In genomic region chr19:4965061-4965460, GRCh38 we compare ENCODE assay signal across 19 cellular contexts. TPM values are rescaled to one million over a fixed set of nuclear protein-coding genes. Genes with fewer than 3 reads are reported as not detected.
DNase-seq lines count a peak whose midpoint lies in the region; ATAC-seq, FAIRE-seq and TF ChIP-seq lines count a peak whose summit lies in the region.
"Had no signal": no experiment of that assay in that cellular context is flagged by ENCODE, and none has a peak within 500 bp of the region (broad histone marks: within the 10 kb centered on the region; RNA-seq: fewer than 3 reads in every experiment).

No MANE protein-coding gene starts in this region.

- intact Hi-C loops in activated CD8-positive, alpha-beta T cell treated with anti-CD3 and anti-CD28 coated beads for 36 hours (cut with micrococcal nuclease), result no loop called here
- intact Hi-C loops in natural killer cell (cut with micrococcal nuclease), result no loop called here
- intact Hi-C loops in HepG2 (cut with micrococcal nuclease; ENCODE audit: unreplicated experiment), result no loop called here

- H3K4me1 Mint-ChIP-seq in activated CD8-positive, alpha-beta T cell treated with anti-CD3 and anti-CD28 coated beads, Interleukin-2, amount 10 ng/mL, durations not matched to agents 7 days and 5 days (ENCODE audit: low read depth), result peaks cover 17% of the 10 kb centered on the region
- peaks cover 14% of the 10 kb centered on the region for H3K4me1 Mint-ChIP-seq in activated CD8-positive, alpha-beta T cell treated with anti-CD3 and anti-CD28 coated beads for 36 hours (ENCODE audit: low read depth)
- H3K4me1 Mint-ChIP-seq in natural killer cell treated with Interleukin-12 subunit alpha and Interleukin-12 subunit beta and Interleukin-15 and Interleukin-18, amount 100 ng/mL, for 72 hours (ENCODE audit: low read depth in 2 of 2), result peaks cover 11% of the 10 kb centered on the region in 2 donors
- H3K4me1 Mint-ChIP-seq in natural killer cell, result peaks cover 10 to 14% of the 10 kb centered on the region in 2 donors
- peaks cover 13% of the 10 kb centered on the region for H3K4me1 Mint-ChIP-seq in central memory CD8-positive, alpha-beta T cell

- TF ChIP-seq EP300 in HepG2 (IDR thresholded peaks at IDR 0.05; ENCODE audit: low read depth in 2 of 2, low read length in 2 of 2) (no peak), HepG2 (CRISPR knock-in tag; IDR thresholded peaks at IDR 0.05; ENCODE audit: borderline replicate concordance) (no peak)

- H3K9me3 ChIP-seq in HepG2 (ENCODE audit: low read length), result no peaks in the 10 kb centered on the region
- H3K9me3 ChIP-seq: BLaER1 had no signal

- H3K4me3 ChIP-seq in HepG2 (replicated peaks in 1 of 3; ENCODE audit: insufficient read depth in 1 of 3, low read depth in 2 of 3, low read length in 3 of 3), result no peak overlapping the region
- H3K4me3 ChIP-seq: BLaER1 had no signal

- no peak for FAIRE-seq in HepG2 (lab: Jason Lieb, UNC)
- FAIRE-seq: GM12892, GM18507 had no signal

- CTCF ChIA-PET in activated CD8-positive, alpha-beta T cell treated with anti-CD3 and anti-CD28 coated beads, Interleukin-2, amount 10 ng/mL, durations not matched to agents 7 days and 5 days (lab: Charles Lee), result no interaction called here
- CTCF ChIA-PET in activated CD8-positive, alpha-beta T cell treated with anti-CD3 and anti-CD28 coated beads for 36 hours (lab: Charles Lee), result interaction anchor here (1.1 kb wide), 1 partner anchor 12 kb away, joined by 3 read pairs; no protein-coding TSS in a partner anchor
- CTCF ChIA-PET in HepG2 (lab: Yijun Ruan, JAX; ENCODE audit: low intra/inter-chr PET ratio, low total read pairs), result no interaction called here

- H3K4me3 Mint-ChIP-seq in activated CD8-positive, alpha-beta T cell treated with anti-CD3 and anti-CD28 coated beads, Interleukin-2, amount 10 ng/mL, durations not matched to agents 7 days and 5 days, result no peak overlapping the region
- no peak overlapping the region for H3K4me3 Mint-ChIP-seq in activated CD8-positive, alpha-beta T cell treated with anti-CD3 and anti-CD28 coated beads for 36 hours
- no peak overlapping the region for H3K4me3 Mint-ChIP-seq in natural killer cell treated with Interleukin-12 subunit alpha and Interleukin-12 subunit beta and Interleukin-15 and Interleukin-18, amount 100 ng/mL, for 72 hours
- H3K4me3 Mint-ChIP-seq in natural killer cell, result no peak overlapping the region
- no peak overlapping the region for H3K4me3 Mint-ChIP-seq in central memory CD8-positive, alpha-beta T cell
- H3K4me3 Mint-ChIP-seq: CD14-positive monocyte; CD4-positive, alpha-beta memory T cell had no signal

- no peak for TF ChIP-seq CTCF in activated CD8-positive, alpha-beta T cell treated with anti-CD3 and anti-CD28 coated beads for 36 hours (IDR thresholded peaks at IDR 0.05)
- TF ChIP-seq CTCF in natural killer cell (IDR thresholded peaks at IDR 0.05) (no peak), HepG2 (CRISPR knock-in tag; IDR thresholded peaks at IDR 0.05) (no peak)

- TF ChIP-seq POLR2A in HepG2 (IDR thresholded peaks at IDR 0.05; ENCODE audit: insufficient read depth in 1 of 2, low read depth in 2 of 2, low read length in 2 of 2), result no peak

- DNase-seq in activated CD8-positive, alpha-beta T cell treated with anti-CD3 and anti-CD28 coated beads, Interleukin-2, amount 10 ng/mL, durations not matched to agents 7 days and 5 days, result no peak
- no peak for DNase-seq in activated CD8-positive, alpha-beta T cell treated with anti-CD3 and anti-CD28 coated beads for 36 hours
- DNase-seq in natural killer cell treated with Interleukin-12 subunit alpha and Interleukin-12 subunit beta and Interleukin-15 and Interleukin-18, amount 100 ng/mL, for 72 hours (ENCODE audit: low spot score), result peak; percentile 28
- DNase-seq in natural killer cell (no peak), HepG2 (ENCODE audit: low spot score) (no peak), glomerular visceral epithelial cell (ENCODE audit: extremely low spot score) (no peak)
- DNase-seq in central memory CD8-positive, alpha-beta T cell (ENCODE audit: low spot score in 2 of 2), result no peak
- DNase-seq: 8988T; CD4-positive, alpha-beta memory T cell; DMS153; DMS79; GDM1; GOT3; H7 had no signal

- H3K4me1 ChIP-seq in HepG2 (ENCODE audit: insufficient read depth, low read length), result peaks cover 14% of the 10 kb centered on the region

- H3K9ac ChIP-seq in HepG2 (ENCODE audit: insufficient read depth, low read depth, low read length), result no peak overlapping the region
- H3K9ac ChIP-seq: BLaER1 had no signal

- H3K9me3 Mint-ChIP-seq in activated CD8-positive, alpha-beta T cell treated with anti-CD3 and anti-CD28 coated beads, Interleukin-2, amount 10 ng/mL, durations not matched to agents 7 days and 5 days (ENCODE audit: insufficient read depth), result no peaks in the 10 kb centered on the region
- no peaks in the 10 kb centered on the region for H3K9me3 Mint-ChIP-seq in activated CD8-positive, alpha-beta T cell treated with anti-CD3 and anti-CD28 coated beads for 36 hours
- no peaks in the 10 kb centered on the region for H3K9me3 Mint-ChIP-seq in natural killer cell treated with Interleukin-12 subunit alpha and Interleukin-12 subunit beta and Interleukin-15 and Interleukin-18, amount 100 ng/mL, for 72 hours
- no peaks in the 10 kb centered on the region for H3K9me3 Mint-ChIP-seq in natural killer cell
- no peaks in the 10 kb centered on the region for H3K9me3 Mint-ChIP-seq in central memory CD8-positive, alpha-beta T cell
- H3K9me3 Mint-ChIP-seq: CD4-positive, alpha-beta memory T cell had no signal

- no TSS peak for BruUV-seq in HepG2 (replicated peaks; lab: Mats Ljungman, UMichigan)

- peaks cover 51% of the 10 kb centered on the region for H3K36me3 Mint-ChIP-seq in activated CD8-positive, alpha-beta T cell treated with anti-CD3 and anti-CD28 coated beads, Interleukin-2, amount 10 ng/mL, durations not matched to agents 7 days and 5 days (ENCODE audit: low read depth)
- H3K36me3 Mint-ChIP-seq in activated CD8-positive, alpha-beta T cell treated with anti-CD3 and anti-CD28 coated beads for 36 hours (ENCODE audit: low read depth), result peaks cover 31% of the 10 kb centered on the region
- H3K36me3 Mint-ChIP-seq in natural killer cell treated with Interleukin-12 subunit alpha and Interleukin-12 subunit beta and Interleukin-15 and Interleukin-18, amount 100 ng/mL, for 72 hours, result no peaks in the 10 kb centered on the region
- no peaks in the 10 kb centered on the region for H3K36me3 Mint-ChIP-seq in natural killer cell
- H3K36me3 Mint-ChIP-seq in central memory CD8-positive, alpha-beta T cell (ENCODE audit: insufficient read depth), result peaks cover 11% of the 10 kb centered on the region

- peaks cover 4% of the 10 kb centered on the region for H4K20me1 ChIP-seq in HepG2 (ENCODE audit: insufficient read depth, low read length)

- H3K36me3 ChIP-seq in HepG2 (replicated peaks in 1 of 2; ENCODE audit: control insufficient read depth in 1 of 2, insufficient read depth in 2 of 2, low read length in 2 of 2), result peaks cover 6 to 13% of the 10 kb centered on the region in 2 experiments; a peak in 4 of 5 replicates

- in situ Hi-C loops in HepG2 (cut with HindIII; ENCODE audit: extremely low pct_ligation_motif_present, low pct_unique_long_range_greater_than_20kb), result no loop called here

- no peak for ATAC-seq in activated CD8-positive, alpha-beta T cell treated with anti-CD3 and anti-CD28 coated beads, Interleukin-2, amount 10 ng/mL, durations not matched to agents 7 days and 5 days
- ATAC-seq in activated CD8-positive, alpha-beta T cell treated with anti-CD3 and anti-CD28 coated beads for 36 hours, result no peak
- no peak for ATAC-seq in natural killer cell treated with Interleukin-12 subunit alpha and Interleukin-12 subunit beta and Interleukin-15 and Interleukin-18, amount 100 ng/mL, for 72 hours
- ATAC-seq in natural killer cell, result no peak
- no peak for ATAC-seq in central memory CD8-positive, alpha-beta T cell (replicated peaks; ENCODE audit: extremely low read depth, poor library complexity, severe bottlenecking)
- ATAC-seq in HepG2, result no peak
- ATAC-seq: HCT116 had no signal

- no peaks in the 10 kb centered on the region; a peak in 2 of 5 replicates for H3K27me3 ChIP-seq in HepG2 (ENCODE audit: control insufficient read depth in 1 of 2, insufficient read depth in 2 of 2, low read length in 2 of 2)

- no peak overlapping the region for H3K27ac ChIP-seq in HepG2 (ENCODE audit: extremely low read length, insufficient read depth, low read length)
- H3K27ac ChIP-seq: BLaER1 had no signal

- 97% methylated on average over 6 of the region's 6 CpGs for WGBS in HepG2 (ENCODE audit: low lambda C conversion rate)

- H3K27me3 Mint-ChIP-seq in activated CD8-positive, alpha-beta T cell treated with anti-CD3 and anti-CD28 coated beads, Interleukin-2, amount 10 ng/mL, durations not matched to agents 7 days and 5 days (ENCODE audit: low read depth), result no peaks in the 10 kb centered on the region
- no peaks in the 10 kb centered on the region for H3K27me3 Mint-ChIP-seq in activated CD8-positive, alpha-beta T cell treated with anti-CD3 and anti-CD28 coated beads for 36 hours
- no peaks in the 10 kb centered on the region for H3K27me3 Mint-ChIP-seq in natural killer cell treated with Interleukin-12 subunit alpha and Interleukin-12 subunit beta and Interleukin-15 and Interleukin-18, amount 100 ng/mL, for 72 hours
- no peaks in the 10 kb centered on the region for H3K27me3 Mint-ChIP-seq in natural killer cell (ENCODE audit: low read depth in 2 of 2)
- H3K27me3 Mint-ChIP-seq in central memory CD8-positive, alpha-beta T cell, result no peaks in the 10 kb centered on the region
- H3K27me3 Mint-ChIP-seq: CD4-positive, alpha-beta memory T cell had no signal

- peak overlapping the region; percentile 39 for H3K27ac Mint-ChIP-seq in activated CD8-positive, alpha-beta T cell treated with anti-CD3 and anti-CD28 coated beads, Interleukin-2, amount 10 ng/mL, durations not matched to agents 7 days and 5 days
- no peak overlapping the region for H3K27ac Mint-ChIP-seq in activated CD8-positive, alpha-beta T cell treated with anti-CD3 and anti-CD28 coated beads for 36 hours
- no peak overlapping the region for H3K27ac Mint-ChIP-seq in natural killer cell treated with Interleukin-12 subunit alpha and Interleukin-12 subunit beta and Interleukin-15 and Interleukin-18, amount 100 ng/mL, for 72 hours
- H3K27ac Mint-ChIP-seq in natural killer cell, result no peak overlapping the region
- H3K27ac Mint-ChIP-seq in central memory CD8-positive, alpha-beta T cell (ENCODE audit: low read depth), result peak overlapping the region; percentile 33

- peaks cover 6% of the 10 kb centered on the region for H3K79me2 ChIP-seq in HepG2 (ENCODE audit: insufficient read depth, low read length)

- H2AFZ ChIP-seq in HepG2 (ENCODE audit: low read length), result no peak overlapping the region

- POLR2A ChIA-PET in activated CD8-positive, alpha-beta T cell treated with anti-CD3 and anti-CD28 coated beads, Interleukin-2, amount 10 ng/mL, durations not matched to agents 7 days and 5 days (lab: Charles Lee), result no interaction called here
- POLR2A ChIA-PET in activated CD8-positive, alpha-beta T cell treated with anti-CD3 and anti-CD28 coated beads for 36 hours (lab: Charles Lee), result interaction anchor here (1.5 to 1.9 kb wide), 2 partner anchors 47 to 51 kb away, joined by 3 to 4 read pairs; no protein-coding TSS in a partner anchor
- POLR2A ChIA-PET in HepG2 (lab: Yijun Ruan, JAX), result no interaction called here

- no peak overlapping the region for H3K4me2 ChIP-seq in HepG2 (ENCODE audit: low read depth, low read length)

- TF ChIP-seq RAD21 in HepG2 (CRISPR knock-in tag; IDR thresholded peaks at IDR 0.05), result no peak

RNA-seq across cellular contexts. Expression of gene KDM4B, which starts 3.9 kb away (rescaled TPM):
- 10 to 100 TPM; 44.9 to 47.0 TPM for total RNA-seq in activated CD8-positive, alpha-beta T cell treated with anti-CD3 and anti-CD28 coated beads, Interleukin-2, amount 10 ng/mL, durations not matched to agents 7 days and 5 days
- 10 to 100 TPM; 46.3 to 46.6 TPM for total RNA-seq in activated CD8-positive, alpha-beta T cell treated with anti-CD3 and anti-CD28 coated beads for 36 hours
- total RNA-seq in natural killer cell treated with Interleukin-12 subunit alpha and Interleukin-12 subunit beta and Interleukin-15 and Interleukin-18, amount 100 ng/mL, for 72 hours, result 10 to 100 TPM; 57.0 to 63.1 TPM
- 10 to 100 TPM; 68.0 to 73.5 (median 68.1) TPM for total RNA-seq in natural killer cell
- total RNA-seq in HepG2 (2016; rRNA removed; fragmentation: Illumina TruSeq; extraction: Trizol), result 4.4 and 4.9 TPM in 2 replicates
- 8.2 and 11.5 TPM in 2 replicates for total RNA-seq in HepG2 (2016; cell fraction: cytosol; rRNA removed; fragmentation: Illumina TruSeq; extraction: Trizol; ENCODE audit: low read depth)
- 3.5 and 4.9 TPM in 2 replicates for total RNA-seq in HepG2 (2016; cell fraction: insoluble cytoplasmic fraction; rRNA removed; fragmentation: Illumina TruSeq; extraction: Trizol)
- total RNA-seq in HepG2 (2016; cell fraction: membrane; rRNA removed; fragmentation: Illumina TruSeq; extraction: Trizol), result 3.1 and 3.8 TPM in 2 replicates
- total RNA-seq in HepG2 (2016; cell fraction: nucleus; rRNA removed; fragmentation: Illumina TruSeq; extraction: Trizol), result 3.9 and 4.5 TPM in 2 replicates
- polyA plus RNA-seq in HepG2 (2011; rRNA removed), result 14.6 and 18.6 TPM in 2 replicates
- 6.9 and 11.2 TPM in 2 replicates for polyA plus RNA-seq in HepG2 (2011; cell fraction: cytosol; rRNA removed)
- 33.5 and 43.5 TPM in 2 replicates for polyA plus RNA-seq in HepG2 (2011; cell fraction: nucleus; rRNA removed)
- 13.7 TPM in 2 replicates for polyA plus RNA-seq in HepG2 (2012)
- 0.49 and 0.51 TPM in 2 replicates for polyA plus RNA-seq in HepG2 (2016; cell fraction: cytosol; fragmentation: Illumina TruSeq; extraction: Trizol; ENCODE audit: low read depth)
- 4.1 and 5.2 TPM in 2 replicates for polyA plus RNA-seq in HepG2 (2016; cell fraction: insoluble cytoplasmic fraction; fragmentation: Illumina TruSeq; extraction: Trizol; ENCODE audit: low read depth)
- 0.86 and 1.2 TPM in 2 replicates for polyA plus RNA-seq in HepG2 (2016; cell fraction: membrane; fragmentation: Illumina TruSeq; extraction: Trizol; ENCODE audit: low read depth)
- polyA plus RNA-seq in HepG2 (2016; cell fraction: nucleus; fragmentation: Illumina TruSeq; extraction: Trizol; ENCODE audit: insufficient read depth, low read depth), result 7.8 and 9.0 TPM in 2 replicates
- 27.9 and 166 TPM in 2 replicates for polyA minus RNA-seq in HepG2 (2011; rRNA and poly(A)+ RNA removed; ENCODE audit: low replicate concordance)
- polyA minus RNA-seq in HepG2 (2011; cell fraction: cytosol; rRNA and poly(A)+ RNA removed), result 29.8 and 30.8 TPM in 2 replicates
- polyA minus RNA-seq in HepG2 (2011; cell fraction: nucleus; rRNA and poly(A)+ RNA removed), result 29.2 and 30.7 TPM in 2 replicates

RNA-seq across cellular contexts. Expression of gene UHRF1, which starts 55.8 kb away (rescaled TPM):
- 100 to 1,000 TPM; 173 to 180 TPM for total RNA-seq in activated CD8-positive, alpha-beta T cell treated with anti-CD3 and anti-CD28 coated beads, Interleukin-2, amount 10 ng/mL, durations not matched to agents 7 days and 5 days
- total RNA-seq in activated CD8-positive, alpha-beta T cell treated with anti-CD3 and anti-CD28 coated beads for 36 hours, result 100 to 1,000 TPM; 173 to 175 TPM
- total RNA-seq in natural killer cell treated with Interleukin-12 subunit alpha and Interleukin-12 subunit beta and Interleukin-15 and Interleukin-18, amount 100 ng/mL, for 72 hours, result 100 to 1,000 TPM in 1 of 2 donors, 10 to 100 TPM in 1; 75.5 to 201 TPM
- total RNA-seq in natural killer cell (1 to 10 TPM; 2.8 to 4.6 (median 4.1) TPM), HepG2 (2016; rRNA removed; fragmentation: Illumina TruSeq; extraction: Trizol) (77.7 and 78.4 TPM in 2 replicates)
- 3.9 and 6.2 TPM in 2 replicates for total RNA-seq in HepG2 (2016; cell fraction: cytosol; rRNA removed; fragmentation: Illumina TruSeq; extraction: Trizol; ENCODE audit: low read depth)
- total RNA-seq in HepG2 (2016; cell fraction: insoluble cytoplasmic fraction; rRNA removed; fragmentation: Illumina TruSeq; extraction: Trizol), result 67.8 and 81.6 TPM in 2 replicates
- total RNA-seq in HepG2 (2016; cell fraction: membrane; rRNA removed; fragmentation: Illumina TruSeq; extraction: Trizol), result 20.0 and 21.7 TPM in 2 replicates
- 44.9 and 50.5 TPM in 2 replicates for total RNA-seq in HepG2 (2016; cell fraction: nucleus; rRNA removed; fragmentation: Illumina TruSeq; extraction: Trizol)
- polyA plus RNA-seq in HepG2 (2011; rRNA removed), result 6.6 and 6.8 TPM in 2 replicates
- 3.1 and 4.8 TPM in 2 replicates for polyA plus RNA-seq in HepG2 (2011; cell fraction: cytosol; rRNA removed)
- 10.7 and 15.0 TPM in 2 replicates for polyA plus RNA-seq in HepG2 (2011; cell fraction: nucleus; rRNA removed)
- polyA plus RNA-seq in HepG2 (2012), result 6.1 and 15.1 TPM in 2 replicates
- polyA plus RNA-seq in HepG2 (2016; cell fraction: cytosol; fragmentation: Illumina TruSeq; extraction: Trizol; ENCODE audit: low read depth), result 2.1 and 2.4 TPM in 2 replicates
- 65.4 and 73.6 TPM in 2 replicates for polyA plus RNA-seq in HepG2 (2016; cell fraction: insoluble cytoplasmic fraction; fragmentation: Illumina TruSeq; extraction: Trizol; ENCODE audit: low read depth)
- polyA plus RNA-seq in HepG2 (2016; cell fraction: membrane; fragmentation: Illumina TruSeq; extraction: Trizol; ENCODE audit: low read depth), result 7.7 and 8.4 TPM in 2 replicates
- 78.8 and 80.1 TPM in 2 replicates for polyA plus RNA-seq in HepG2 (2016; cell fraction: nucleus; fragmentation: Illumina TruSeq; extraction: Trizol; ENCODE audit: insufficient read depth, low read depth)
- polyA minus RNA-seq in HepG2 (2011; rRNA and poly(A)+ RNA removed; ENCODE audit: low replicate concordance), result 16.7 and 45.7 TPM in 2 replicates
- polyA minus RNA-seq in HepG2 (2011; cell fraction: cytosol; rRNA and poly(A)+ RNA removed), result 4.4 and 8.6 TPM in 2 replicates
- polyA minus RNA-seq in HepG2 (2011; cell fraction: nucleus; rRNA and poly(A)+ RNA removed), result 4.1 and 5.9 TPM in 2 replicates

Comparison
In these comparisons a context has a peak if more than half of its experiments do, and no peak if none do; other contexts are left out.
1. H3K27ac Mint-ChIP-seq: peak in activated CD8-positive, alpha-beta T cell treated with anti-CD3 and anti-CD28 coated beads, Interleukin-2, amount 10 ng/mL, durations not matched to agents 7 days and 5 days (single experiment) and central memory CD8-positive, alpha-beta T cell (single experiment); none in activated CD8-positive, alpha-beta T cell treated with anti-CD3 and anti-CD28 coated beads for 36 hours (single experiment), natural killer cell treated with Interleukin-12 subunit alpha and Interleukin-12 subunit beta and Interleukin-15 and Interleukin-18, amount 100 ng/mL, for 72 hours (0 of 2) and natural killer cell (0 of 2).